Comparison of ENCODE assay signal across 27 cellular contexts in the genomic region with DNA sequence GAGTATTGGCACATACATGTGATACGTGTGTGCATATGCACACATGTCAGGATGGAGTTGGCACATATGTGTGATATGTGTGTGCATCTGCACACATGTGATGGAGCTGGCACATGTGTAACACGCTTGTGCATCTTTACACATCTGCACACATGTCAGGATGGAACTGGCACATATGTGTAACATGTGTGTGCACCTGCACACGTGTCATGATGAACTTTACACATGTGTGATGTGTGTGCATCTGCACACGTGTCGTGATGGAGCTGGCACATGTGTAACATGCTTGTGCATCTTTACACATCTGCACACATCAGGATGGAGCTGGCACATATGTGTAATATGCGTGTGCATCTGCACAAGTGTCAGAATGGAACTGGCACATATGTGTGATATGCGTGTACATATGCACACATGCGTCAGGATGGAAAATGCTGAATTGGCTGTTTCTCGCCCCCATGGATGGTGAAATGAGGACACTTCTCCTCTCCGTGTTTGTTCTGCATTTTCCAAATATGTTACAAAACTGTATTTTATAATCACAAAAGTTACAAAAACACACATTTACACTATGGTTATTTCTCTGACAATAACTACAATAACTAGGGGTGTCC. TPM values are rescaled to one million over a fixed set of nuclear protein-coding genes. Genes with fewer than 3 reads are reported as not detected.
"Had no signal": no experiment of that assay in that cellular context is flagged by ENCODE, and none has a peak within 500 bp of the region (broad histone marks: within the 10 kb centered on the region; RNA-seq: fewer than 3 reads in every experiment).

No MANE protein-coding gene starts in this region.

- H3K9me3 ChIP-seq: adrenal gland, breast epithelium, heart right ventricle, lower lobe of right lung, neutrophil, ovary, stomach, upper lobe of left lung had no signal

- H3K27ac ChIP-seq: adrenal gland, breast epithelium, heart right ventricle, lower lobe of right lung, neutrophil, ovary, stomach, upper lobe of left lung had no signal

- H3K4me1 Mint-ChIP-seq: activated CD4-positive, alpha-beta T cell treated with anti-CD3 and anti-CD28 coated beads, Interleukin-2, amount 10 ng/mL, durations not matched to agents 24 days and 14 days; stimulated activated memory B cell treated with anti-CD40 and anti-IgM and Interleukin-4, amounts not matched to agents 10 μg/mL and 1 μg/mL and 100 μg/mL, for 72 hours had no signal

- H3K4me3 ChIP-seq: adrenal gland, breast epithelium, heart right ventricle, lower lobe of right lung, ovary, stomach, upper lobe of left lung had no signal

- H3K4me3 Mint-ChIP-seq: activated CD4-positive, alpha-beta T cell treated with anti-CD3 and anti-CD28 coated beads, Interleukin-2, amount 10 ng/mL, durations not matched to agents 24 days and 14 days; activated CD8-positive, alpha-beta T cell treated with anti-CD3 and anti-CD28 coated beads for 36 hours; naive thymus-derived CD4-positive, alpha-beta T cell; stimulated activated memory B cell treated with anti-CD40 and anti-IgM and Interleukin-4, amounts not matched to agents 10 μg/mL and 1 μg/mL and 100 μg/mL, for 72 hours had no signal

- H3K27ac Mint-ChIP-seq: activated CD4-positive, alpha-beta T cell treated with anti-CD3 and anti-CD28 coated beads, Interleukin-2, amount 10 ng/mL, durations not matched to agents 24 days and 14 days; activated CD8-positive, alpha-beta T cell treated with anti-CD3 and anti-CD28 coated beads for 36 hours; activated naive CD4-positive, alpha-beta T cell treated with anti-CD3 and anti-CD28 coated beads, Interleukin-2, amount 50 U/mL, for 72 hours; naive thymus-derived CD4-positive, alpha-beta T cell; stimulated activated memory B cell treated with anti-CD40 and anti-IgM and Interleukin-4, amounts not matched to agents 10 μg/mL and 1 μg/mL and 100 μg/mL, for 72 hours had no signal

- ATAC-seq: activated CD4-positive, CD25-positive, alpha-beta regulatory T cell treated with anti-CD3 and anti-CD28 coated beads, Interleukin-2, amount 50 U/mL, for 24 hours; activated CD8-positive, alpha-beta T cell treated with anti-CD3 and anti-CD28 coated beads for 36 hours; activated naive CD4-positive, alpha-beta T cell treated with anti-CD3 and anti-CD28 coated beads, Interleukin-2, amount 50 U/mL, for 72 hours; naive thymus-derived CD4-positive, alpha-beta T cell; sciatic nerve; stimulated activated memory B cell treated with anti-CD40 and anti-IgM and Interleukin-4, amounts not matched to agents 10 μg/mL and 1 μg/mL and 100 μg/mL, for 72 hours had no signal

- DNase-seq: activated CD4-positive, alpha-beta T cell treated with anti-CD3 and anti-CD28 coated beads, Interleukin-2, amount 10 ng/mL, durations not matched to agents 24 days and 14 days; activated CD8-positive, alpha-beta T cell treated with anti-CD3 and anti-CD28 coated beads for 36 hours; activated gamma-delta T cell treated with Interleukin-2 at 50 U/mL for 16 hours; activated T-cell treated with anti-CD3 and anti-CD28 coated beads, Interleukin-2, amount 50 U/mL, for 1 hour; cerebellar nuclear complex; cortex of kidney; heart right ventricle; ovary; stimulated activated CD4-positive, alpha-beta T cell treated with anti-CD3 and anti-CD28 coated beads, Interleukin-2, amount 100 ng/mL, for 24 hours had no signal

- H3K36me3 ChIP-seq: adrenal gland, breast epithelium, heart right ventricle, lower lobe of right lung, neutrophil, ovary, stomach, upper lobe of left lung had no signal

- H3K27me3 ChIP-seq: neutrophil, ovary, upper lobe of left lung had no signal

- H3K9me3 Mint-ChIP-seq: activated CD4-positive, alpha-beta T cell treated with anti-CD3 and anti-CD28 coated beads, Interleukin-2, amount 10 ng/mL, durations not matched to agents 24 days and 14 days; activated CD8-positive, alpha-beta T cell treated with anti-CD3 and anti-CD28 coated beads for 36 hours; activated naive CD4-positive, alpha-beta T cell treated with anti-CD3 and anti-CD28 coated beads, Interleukin-2, amount 50 U/mL, for 72 hours; naive thymus-derived CD4-positive, alpha-beta T cell; stimulated activated memory B cell treated with anti-CD40 and anti-IgM and Interleukin-4, amounts not matched to agents 10 μg/mL and 1 μg/mL and 100 μg/mL, for 72 hours had no signal

- H3K4me1 ChIP-seq: breast epithelium had no signal

- H3K36me3 Mint-ChIP-seq: activated naive CD4-positive, alpha-beta T cell treated with anti-CD3 and anti-CD28 coated beads, Interleukin-2, amount 50 U/mL, for 72 hours; naive thymus-derived CD4-positive, alpha-beta T cell; stimulated activated memory B cell treated with anti-CD40 and anti-IgM and Interleukin-4, amounts not matched to agents 10 μg/mL and 1 μg/mL and 100 μg/mL, for 72 hours had no signal

RNA-seq across cellular contexts. Expression of gene SLC6A19, which starts 16.2 kb away (rescaled TPM):
- total RNA-seq: activated CD4-positive, alpha-beta T cell treated with anti-CD3 and anti-CD28 coated beads, Interleukin-2, amount 10 ng/mL, durations not matched to agents 24 days and 14 days; activated CD8-positive, alpha-beta T cell treated with anti-CD3 and anti-CD28 coated beads for 36 hours; activated naive CD4-positive, alpha-beta T cell treated with anti-CD3 and anti-CD28 coated beads, Interleukin-2, amount 50 U/mL, for 72 hours; adrenal gland; astrocyte; breast epithelium; epithelial cell of proximal tubule; fibroblast of villous mesenchyme; lower lobe of right lung; naive thymus-derived CD4-positive, alpha-beta T cell; T-helper 2 cell treated with Interferon-gamma antibody and Interleukin-4, amounts not matched to agents 100 ng/mL and 5 ng/mL, for 36 hours had no signal
- polyA plus RNA-seq: adrenal gland; heart right ventricle; keratinocyte; naive thymus-derived CD4-positive, alpha-beta T cell; ovary had no signal

RNA-seq across cellular contexts. Expression of gene SLC6A18, which starts 40.0 kb away (rescaled TPM):
- total RNA-seq: activated CD4-positive, alpha-beta T cell treated with anti-CD3 and anti-CD28 coated beads, Interleukin-2, amount 10 ng/mL, durations not matched to agents 24 days and 14 days; activated CD8-positive, alpha-beta T cell treated with anti-CD3 and anti-CD28 coated beads for 36 hours; activated naive CD4-positive, alpha-beta T cell treated with anti-CD3 and anti-CD28 coated beads, Interleukin-2, amount 50 U/mL, for 72 hours; adrenal gland; astrocyte; breast epithelium; epithelial cell of proximal tubule; fibroblast of villous mesenchyme; heart right ventricle; lower lobe of right lung; mesenteric fat pad; naive thymus-derived CD4-positive, alpha-beta T cell; ovary; sciatic nerve; stomach; T-helper 2 cell treated with Interferon-gamma antibody and Interleukin-4, amounts not matched to agents 100 ng/mL and 5 ng/mL, for 36 hours; temporal lobe; upper lobe of left lung had no signal
- polyA plus RNA-seq: adrenal gland; heart right ventricle; keratinocyte; naive thymus-derived CD4-positive, alpha-beta T cell; ovary; stomach had no signal
